ENCODE assay signal across 8 cellular contexts in genomic region chr4:24471623-24472510, GRCh38.
DNase-seq lines count a peak whose midpoint lies in the region; ATAC-seq and TF ChIP-seq lines count a peak whose summit lies in the region.

No MANE protein-coding gene starts in this region.

- no peaks in the 10 kb centered on the region for H3K9me3 Mint-ChIP-seq in Calu3 (ENCODE audit: low read depth, unreplicated experiment)

- H3K27me3 ChIP-seq in brain microvascular endothelial cell (replicated peaks): peaks cover 7% of the 10 kb centered on the region

- H3K27ac Mint-ChIP-seq in Calu3 (ENCODE audit: unreplicated experiment): no peak overlapping the region

- peaks cover 30% of the 10 kb centered on the region for H3K36me3 Mint-ChIP-seq in Calu3 (ENCODE audit: insufficient read depth, unreplicated experiment)

- peak overlapping the region; percentile 72 for H3K4me3 ChIP-seq in brain microvascular endothelial cell (ENCODE audit: low read depth, low read length)

- no TSS peak for BruUV-seq in Calu3 (replicated peaks; lab: Mats Ljungman, UMichigan)

- DNase-seq in Calu3 (peak; percentile 8), M059J (ENCODE audit: low read depth) (peak; percentile 32), brain microvascular endothelial cell (no peak), left kidney (ENCODE audit: low read depth, low spot score) (peak; percentile 48), mesenteric fat pad (ENCODE audit: low spot score) (no peak), NCI-H146 (lab: John Stamatoyannopoulos, UW) (no peak), erythroblast (lab: John Stamatoyannopoulos, UW) (no peak)
- peak; percentile 18 for DNase-seq in stimulated activated naive CD8-positive, alpha-beta T cell treated with anti-CD3 and anti-CD28 coated beads, Interleukin-15, Interleukin-2, amounts not matched to agents 100 U/mL and 50 U/mL, for 24 hours

- no peak overlapping the region for H3K27ac ChIP-seq in brain microvascular endothelial cell

- TF ChIP-seq CTCF in Calu3 (IDR thresholded peaks at IDR 0.05; ENCODE audit: unreplicated experiment) (no peak), brain microvascular endothelial cell (IDR thresholded peaks at IDR 0.05; ENCODE audit: low read depth, low read length, missing control alignments) (no peak)

- CTCF ChIA-PET in Calu3 (lab: Charles Lee): interaction anchor here (0.6 to 0.7 kb wide), 2 partner anchors 95 to 113 kb away, joined by 3 to 5 read pairs; partner anchors contain the start of gene DHX15

- ATAC-seq in stimulated activated naive CD8-positive, alpha-beta T cell treated with anti-CD3 and anti-CD28 coated beads, Interleukin-15, Interleukin-2, amounts not matched to agents 100 U/mL and 50 U/mL, for 24 hours: no peak

- H3K27me3 Mint-ChIP-seq in Calu3 (ENCODE audit: unreplicated experiment): peaks cover 38% of the 10 kb centered on the region

- in situ Hi-C loops in brain microvascular endothelial cell (cut with HindIII; ENCODE audit: low pct_ligation_motif_present, low sequenced_read_pairs): no loop called here

- intact Hi-C loops in Calu3 (cut with micrococcal nuclease; ENCODE audit: unreplicated experiment): loop anchor here (5.0 to 10.0 kb wide), 2 partner anchors 515 to 683 kb away; no protein-coding TSS in a partner anchor

- H3K4me3 Mint-ChIP-seq in Calu3 (ENCODE audit: low read depth, unreplicated experiment): peak overlapping the region; percentile 92

- H3K36me3 ChIP-seq in brain microvascular endothelial cell (replicated peaks): no peaks in the 10 kb centered on the region

- peaks cover 20% of the 10 kb centered on the region for H3K4me1 Mint-ChIP-seq in Calu3 (ENCODE audit: low read depth, unreplicated experiment)

- no peak for TF ChIP-seq POLR2A in erythroblast (IDR thresholded peaks at IDR 0.05; ENCODE audit: low read length)

Comparison
In these comparisons a context has a peak if more than half of its experiments do, and no peak if none do; other contexts are left out.
1. DNase-seq: peak in Calu3 (single experiment), M059J (single experiment), left kidney (single experiment) and stimulated activated naive CD8-positive, alpha-beta T cell treated with anti-CD3 and anti-CD28 coated beads, Interleukin-15, Interleukin-2, amounts not matched to agents 100 U/mL and 50 U/mL, for 24 hours (single experiment); none in brain microvascular endothelial cell (single experiment), mesenteric fat pad (single experiment), NCI-H146 (single experiment) and erythroblast (0 of 2).